ENCODE assay signal across 9 cellular contexts in the genomic region with DNA sequence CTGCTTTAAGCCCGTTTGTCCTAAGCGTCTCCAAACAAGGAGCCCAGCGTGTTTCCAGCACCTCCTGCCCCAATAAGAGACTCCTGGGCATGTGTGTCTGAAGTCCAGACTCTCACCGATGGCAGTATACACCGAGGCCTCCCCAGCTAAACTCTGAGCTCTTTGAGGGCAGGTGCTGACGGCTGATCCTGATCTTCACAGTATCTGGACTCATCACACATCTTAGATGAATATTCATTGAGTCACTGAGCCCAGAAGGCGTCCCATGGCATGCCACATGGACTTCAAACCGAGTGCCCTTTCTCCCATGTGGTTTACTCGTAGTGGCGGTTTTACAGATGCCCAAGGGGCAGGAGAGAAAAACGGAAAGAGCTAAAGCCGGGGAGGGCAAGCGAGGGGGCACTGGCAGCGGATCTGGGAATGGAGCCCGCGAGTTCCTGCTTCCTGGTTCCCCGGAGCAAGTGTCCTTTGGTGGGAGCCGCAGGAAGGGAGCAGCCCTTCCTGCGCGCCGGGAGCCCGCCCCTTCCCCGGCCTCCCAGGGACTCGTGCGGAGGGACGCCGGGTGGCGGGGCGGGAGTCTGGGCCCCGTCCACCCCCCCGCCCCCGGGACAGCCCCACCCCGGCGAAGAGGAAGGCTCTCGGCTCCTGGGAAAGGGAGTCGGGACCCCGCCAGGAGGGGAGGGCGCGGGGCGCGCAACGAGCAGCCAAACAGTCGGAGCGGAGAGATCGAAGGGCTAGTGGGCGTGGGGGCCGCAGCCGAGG. TPM values are rescaled to one million over a fixed set of nuclear protein-coding genes. Genes with fewer than 3 reads are reported as not detected.
DNase-seq lines count a peak whose midpoint lies in the region; ATAC-seq, FAIRE-seq and TF ChIP-seq lines count a peak whose summit lies in the region.
"Had no signal": no experiment of that assay in that cellular context is flagged by ENCODE, and none has a peak within 500 bp of the region (broad histone marks: within the 10 kb centered on the region; RNA-seq: fewer than 3 reads in every experiment).

No MANE protein-coding gene starts in this region.

- H3K9ac ChIP-seq in GM12878 (ENCODE audit: control insufficient read depth, insufficient read depth, low read length): no peak overlapping the region

- no peaks in the 10 kb centered on the region for H3K36me3 ChIP-seq in GM12878 (ENCODE audit: control insufficient read depth in 2 of 2, insufficient read depth in 2 of 2, low read length in 1 of 2)

- TF ChIP-seq RAD21 in GM12878 (IDR thresholded peaks at IDR 0.05; ENCODE audit: insufficient read depth, low read depth, low read length): no peak

- intact Hi-C loops in GM12878 (cut with micrococcal nuclease; ENCODE audit: unreplicated experiment): no loop called here

- H2AFZ ChIP-seq in GM12878 (ENCODE audit: control insufficient read depth, low read depth, low read length): no peak overlapping the region

- DNase-seq in ACHN (peak; percentile 95), GM10248 (ENCODE audit: extremely low spot score) (peak; percentile 53), NCI-H446 treated with DMSO at 0.1 percent for 48 hours (lab: John Stamatoyannopoulos, UW) (peak; percentile 52), GM12878 (ENCODE audit: low read depth, low spot score) (no peak), iris pigment epithelial cell (ENCODE audit: low read depth) (peak; percentile 59), GDM1 (lab: John Stamatoyannopoulos, UW) (no peak)
- no peak for DNase-seq in stimulated activated naive CD4-positive, alpha-beta T cell treated with Interleukin-2 at 50 U/mL for 16 hours (lab: John Stamatoyannopoulos, UW)

- no peak overlapping the region for H3K27ac Mint-ChIP-seq in stimulated activated memory B cell treated with anti-CD40 and anti-IgM and Interleukin-4, amounts not matched to agents 10 μg/mL and 1 μg/mL and 100 μg/mL, for 72 hours

- H3K36me3 Mint-ChIP-seq in stimulated activated memory B cell treated with anti-CD40 and anti-IgM and Interleukin-4, amounts not matched to agents 10 μg/mL and 1 μg/mL and 100 μg/mL, for 72 hours: no peaks in the 10 kb centered on the region

- H3K79me2 ChIP-seq in GM12878 (ENCODE audit: control insufficient read depth, insufficient read depth, low read length): no peaks in the 10 kb centered on the region

- no peak for FAIRE-seq in GM12878 (lab: Jason Lieb, UNC)

- no peaks in the 10 kb centered on the region for H3K9me3 Mint-ChIP-seq in stimulated activated memory B cell treated with anti-CD40 and anti-IgM and Interleukin-4, amounts not matched to agents 10 μg/mL and 1 μg/mL and 100 μg/mL, for 72 hours

- WGBS in GM12878 (ENCODE audit: insufficient coverage, insufficient replicate concordance, low lambda C conversion rate, missing lambda C conversion rate): 21% methylated on average over 29 of the region's 48 CpGs

- H3K27me3 ChIP-seq in GM12878 (replicated peaks in 1 of 2; ENCODE audit: control insufficient read depth in 2 of 2, insufficient read depth in 2 of 2, low read length in 1 of 2): peaks cover 3 to 11% of the 10 kb centered on the region in 2 experiments; a peak in 3 of 4 replicates

- peaks cover 66% of the 10 kb centered on the region for H3K27me3 Mint-ChIP-seq in stimulated activated memory B cell treated with anti-CD40 and anti-IgM and Interleukin-4, amounts not matched to agents 10 μg/mL and 1 μg/mL and 100 μg/mL, for 72 hours

- peaks cover 18% of the 10 kb centered on the region for H3K4me1 Mint-ChIP-seq in stimulated activated memory B cell treated with anti-CD40 and anti-IgM and Interleukin-4, amounts not matched to agents 10 μg/mL and 1 μg/mL and 100 μg/mL, for 72 hours

- CTCF ChIA-PET in GM10248 (lab: Yijun Ruan, JAX) (no interaction called here), GM12878 (lab: Yijun Ruan, JAX) (no interaction called here)

- TF ChIP-seq EP300 in GM12878 (IDR thresholded peaks at IDR 0.05; ENCODE audit: borderline replicate concordance in 1 of 2, control insufficient read depth in 1 of 2, low read depth in 2 of 2, low read length in 2 of 2): no peak

- no peak overlapping the region for H3K27ac ChIP-seq in GM12878 (ENCODE audit: control insufficient read depth, insufficient read depth)
- H3K27ac ChIP-seq: HL-60 had no signal

- RAD21 ChIA-PET in GM12878 (lab: Charles Lee; ENCODE audit: unreplicated experiment): no interaction called here

- H3K4me3 Mint-ChIP-seq in stimulated activated memory B cell treated with anti-CD40 and anti-IgM and Interleukin-4, amounts not matched to agents 10 μg/mL and 1 μg/mL and 100 μg/mL, for 72 hours: peak overlapping the region; percentile 75

- no peak for TF ChIP-seq POLR2A in GM12878 (IDR thresholded peaks at IDR 0.05; ENCODE audit: low read depth, low read length)

- H3K4me1 ChIP-seq in GM12878 (ENCODE audit: control insufficient read depth, insufficient read depth, low read length): no peaks in the 10 kb centered on the region; the same call in 1 of the 2 replicates

- no peak overlapping the region for H3K4me2 ChIP-seq in GM12878 (ENCODE audit: control insufficient read depth, insufficient read depth)

- peak; percentile 24 for ATAC-seq in GM12878
- peak; percentile 61 for ATAC-seq in stimulated activated memory B cell treated with anti-CD40 and anti-IgM and Interleukin-4, amounts not matched to agents 10 μg/mL and 1 μg/mL and 100 μg/mL, for 72 hours

- BruUV-seq in GM12878 (replicated peaks; lab: Mats Ljungman, UMichigan): no TSS peak

- H3K9me3 ChIP-seq in GM12878 (replicated peaks; ENCODE audit: control insufficient read depth, insufficient read depth, low read length): no peaks in the 10 kb centered on the region

- H3K4me3 ChIP-seq in GM12878: no peak overlapping the region

- TF ChIP-seq CTCF in GM10248 (IDR thresholded peaks at IDR 0.05; ENCODE audit: control extremely low read depth, extremely low read depth, low read depth, missing control alignments) (no peak), GM12878 (IDR thresholded peaks at IDR 0.05 in 2 of 3, conservative IDR thresholded peaks at IDR 0.05 in 1 of 3; ENCODE audit: control insufficient read depth in 2 of 3, extremely low read depth in 1 of 3, insufficient read depth in 1 of 3, low read depth in 3 of 3, low read length in 3 of 3) (no peak)

- no peaks in the 10 kb centered on the region for H4K20me1 ChIP-seq in GM12878 (ENCODE audit: control insufficient read depth, insufficient read depth)

- POLR2A ChIA-PET in GM10248 (lab: Yijun Ruan, JAX): no interaction called here
- POLR2A ChIA-PET in GM12878 (lab: Charles Lee): no interaction called here

- SMC1A ChIA-PET in GM12878 (lab: Charles Lee; ENCODE audit: uncharacterized antibody, unreplicated experiment): no interaction called here

- in situ Hi-C loops in ACHN (cut with HindIII; ENCODE audit: low pct_ligation_motif_present, low pct_unique_long_range_greater_than_20kb, low sequenced_read_pairs): no loop called here
- in situ Hi-C loops in GM12878 (cut with MboI): no loop called here

TF ChIP-seq in GM12878, 131 proteins besides CTCF, POLR2A, EP300 and RAD21 (continues in another document):
- TF ChIP-seq RELA (IDR thresholded peaks at IDR 0.05; ENCODE audit: borderline replicate concordance, partially characterized antibody) (no peak), MYC (IDR thresholded peaks at IDR 0.05; ENCODE audit: insufficient read depth, insufficient read length, insufficient replicate concordance, low read length, severe bottlenecking) (no peak), NRF1 (conservative IDR thresholded peaks at IDR 0.05; ENCODE audit: low read depth, low read length) (no peak), RBBP5 (conservative IDR thresholded peaks at IDR 0.05) (no peak), CREM (IDR thresholded peaks at IDR 0.05; ENCODE audit: low read depth) (no peak), JUNB (IDR thresholded peaks at IDR 0.05) (no peak), HCFC1 (IDR thresholded peaks at IDR 0.05; ENCODE audit: low read length) (no peak)
- TF ChIP-seq, protein P1, sequence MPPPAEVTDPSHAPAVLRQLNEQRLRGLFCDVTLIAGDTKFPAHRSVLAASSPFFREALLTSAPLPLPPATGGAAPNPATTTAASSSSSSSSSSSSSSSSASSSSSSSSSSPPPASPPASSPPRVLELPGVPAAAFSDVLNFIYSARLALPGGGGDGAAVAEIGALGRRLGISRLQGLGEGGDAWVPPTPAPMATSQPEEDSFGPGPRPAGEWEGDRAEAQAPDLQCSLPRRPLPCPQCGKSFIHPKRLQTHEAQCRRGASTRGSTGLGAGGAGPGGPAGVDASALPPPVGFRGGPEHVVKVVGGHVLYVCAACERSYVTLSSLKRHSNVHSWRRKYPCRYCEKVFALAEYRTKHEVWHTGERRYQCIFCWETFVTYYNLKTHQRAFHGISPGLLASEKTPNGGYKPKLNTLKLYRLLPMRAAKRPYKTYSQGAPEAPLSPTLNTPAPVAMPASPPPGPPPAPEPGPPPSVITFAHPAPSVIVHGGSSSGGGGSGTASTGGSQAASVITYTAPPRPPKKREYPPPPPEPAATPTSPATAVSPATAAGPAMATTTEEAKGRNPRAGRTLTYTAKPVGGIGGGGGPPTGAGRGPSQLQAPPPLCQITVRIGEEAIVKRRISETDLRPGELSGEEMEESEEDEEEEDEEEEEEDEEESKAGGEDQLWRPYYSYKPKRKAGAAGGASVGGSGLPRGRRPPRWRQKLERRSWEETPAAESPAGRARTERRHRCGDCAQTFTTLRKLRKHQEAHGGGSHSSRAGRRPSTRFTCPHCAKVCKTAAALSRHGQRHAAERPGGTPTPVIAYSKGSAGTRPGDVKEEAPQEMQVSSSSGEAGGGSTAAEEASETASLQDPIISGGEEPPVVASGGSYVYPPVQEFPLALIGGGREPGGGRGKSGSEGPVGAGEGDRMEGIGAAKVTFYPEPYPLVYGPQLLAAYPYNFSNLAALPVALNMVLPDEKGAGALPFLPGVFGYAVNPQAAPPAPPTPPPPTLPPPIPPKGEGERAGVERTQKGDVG (CRISPR knock-in tag; IDR thresholded peaks at IDR 0.05): no peak

RNA-seq across cellular contexts. Expression of a gene that starts 0.6 kb away (rescaled TPM):
- 0.31 and 0.81 TPM in 2 replicates for total RNA-seq in GM12878 (2013; cell fraction: nucleolus; rRNA removed)
- total RNA-seq in GM12878 (2014; rRNA removed) (0.68 TPM in 1 of 2 replicates, not detected in the other), GM12878 (2014; rRNA removed; fragmentation: Illumina TruSeq; extraction: Trizol) (not detected in 2 replicates), GM12878 (2021) (0.33 and 0.37 TPM in 2 replicates)
- not detected for polyA plus RNA-seq in GM12878 (2011; ENCODE audit: low read depth)
- polyA plus RNA-seq in GM12878 (2011; rRNA removed) (0.04 TPM in 1 of 2 replicates, not detected in the other), GM12878 (2014; fragmentation: Illumina TruSeq; extraction: Trizol) (0.07 and 0.13 TPM in 2 replicates), GM12878 (2014; fragmentation: Nextera tagmentation; extraction: Ambion mirVana) (not detected), GM12878 (2014; rRNA removed) (0.28 and 0.31 TPM in 2 replicates), GM12878 (2016; fragmentation: Nextera tagmentation; extraction: Ambion mirVana) (under 1 TPM in 1 of 2 experiments, not detected in 1; 0.32 TPM)
- polyA plus RNA-seq in GM12878 (2011; cell fraction: cytosol; rRNA removed): 0.07 TPM in 1 of 2 replicates, not detected in the other
- not detected in 2 replicates for polyA plus RNA-seq in GM12878 (2011; cell fraction: nucleus; rRNA removed)
- 0.76 and 0.94 TPM in 2 replicates for polyA plus RNA-seq in GM12878 (2012)
- polyA minus RNA-seq in GM12878 (2011; rRNA and poly(A)+ RNA removed): not detected in 2 replicates
- not detected in 2 replicates for polyA minus RNA-seq in GM12878 (2011; cell fraction: cytosol; rRNA and poly(A)+ RNA removed)
- polyA minus RNA-seq in GM12878 (2011; cell fraction: nucleus; rRNA and poly(A)+ RNA removed): not detected in 2 replicates

Comparison
In these comparisons a context has a peak if more than half of its experiments do, and no peak if none do; other contexts are left out.
1. DNase-seq: peak in ACHN (single experiment), GM10248 (single experiment), NCI-H446 treated with DMSO at 0.1 percent for 48 hours (single experiment) and iris pigment epithelial cell (single experiment); none in GM12878 (single experiment), GDM1 (single experiment) and stimulated activated naive CD4-positive, alpha-beta T cell treated with Interleukin-2 at 50 U/mL for 16 hours (single experiment).